In genomic region chr2:223856584-223856983, GRCh38 we compare ENCODE assay signal across 20 cellular contexts. TPM values are rescaled to one million over a fixed set of nuclear protein-coding genes. Genes with fewer than 3 reads are reported as not detected.
A peak's percentile ranks its signal among the peaks of the same experiment; 100 is the strongest.
DNase-seq lines count a peak whose midpoint lies in the region; ATAC-seq and TF ChIP-seq lines count a peak whose summit lies in the region.
"Had no signal": no experiment of that assay in that cellular context is flagged by ENCODE, and none has a peak within 500 bp of the region (broad histone marks: within the 10 kb centered on the region; RNA-seq: fewer than 3 reads in every experiment).

No MANE protein-coding gene starts in this region.

- H3K9me2 ChIP-seq in MM.1S (replicated peaks; ENCODE audit: insufficient read depth, low read length), result no peaks in the 10 kb centered on the region

- no peaks in the 10 kb centered on the region for H3K4me1 ChIP-seq in MM.1S (ENCODE audit: low read length)
- H3K4me1 ChIP-seq: HAP-1, heart right ventricle, SJCRH30 had no signal

- DNase-seq in MG63 (peak; percentile 11), kidney tubule cell (ENCODE audit: low spot score) (peak; percentile 20), MM.1S (no peak)
- no peak for DNase-seq in stimulated activated CD4-positive, alpha-beta T cell treated with anti-CD3 and anti-CD28 coated beads, Interleukin-15, amount 100 ng/mL, for 24 hours
- DNase-seq: activated B cell treated with CpG ODN at 0.5 μM for 24 hours; activated naive CD8-positive, alpha-beta T cell treated with anti-CD3 and anti-CD28 coated beads for 36 hours; activated T-cell treated with anti-CD3 and anti-CD28 coated beads, Interleukin-2, amount 50 U/mL, for 48 hours; heart right ventricle; NCI-H2029 treated with DMSO at 0.1 percent for 48 hours; SJCRH30; stimulated activated CD4-positive, alpha-beta T cell treated with anti-CD3 and anti-CD28 coated beads, Interleukin-4, amount 100 ng/mL, for 1 hour; testis had no signal

- H3K4me2 ChIP-seq in MM.1S (ENCODE audit: low read depth, low read length), result no peak overlapping the region

- H3K9me3 ChIP-seq in MG63 (no peaks in the 10 kb centered on the region), MM.1S (replicated peaks; ENCODE audit: insufficient read depth, low read length) (no peaks in the 10 kb centered on the region)
- H3K9me3 ChIP-seq: body of pancreas, HAP-1, heart right ventricle, SJCRH30, testis had no signal

- H3K27me3 ChIP-seq in MG63 (no peaks in the 10 kb centered on the region), MM.1S (replicated peaks; ENCODE audit: insufficient read depth, low read length) (no peaks in the 10 kb centered on the region)
- H3K27me3 ChIP-seq: body of pancreas, heart right ventricle, SJCRH30, testis had no signal

- H3K4me3 ChIP-seq in MG63 (no peak overlapping the region), MM.1S (ENCODE audit: low read length) (no peak overlapping the region)
- H3K4me3 ChIP-seq: body of pancreas, coronary artery, HAP-1, heart right ventricle, SJCRH30, testis had no signal

- H3K9ac ChIP-seq in MM.1S (ENCODE audit: low read length), result no peak overlapping the region

- H3K36me3 ChIP-seq in MG63 (no peaks in the 10 kb centered on the region), MM.1S (replicated peaks; ENCODE audit: insufficient read depth, low read length) (no peaks in the 10 kb centered on the region)
- H3K36me3 ChIP-seq: HAP-1, SJCRH30 had no signal

- no peak overlapping the region for H3K27ac ChIP-seq in MM.1S (ENCODE audit: low read length)
- H3K27ac ChIP-seq: body of pancreas, coronary artery, heart right ventricle, SJCRH30, testis had no signal

- H3K79me2 ChIP-seq in MM.1S (ENCODE audit: low read length), result no peaks in the 10 kb centered on the region

- no peak overlapping the region for H2AFZ ChIP-seq in MM.1S (ENCODE audit: low read length)

- no peaks in the 10 kb centered on the region for H3F3A ChIP-seq in MM.1S (ENCODE audit: insufficient read depth, low read length)

- ATAC-seq in GM18519 (IDR thresholded peaks at IDR 0.05; ENCODE audit: low FRiP score, unreplicated experiment) (peak; percentile 43), GM21381 (IDR thresholded peaks at IDR 0.05; ENCODE audit: unreplicated experiment) (peak; percentile 44), HG03280 (IDR thresholded peaks at IDR 0.05; ENCODE audit: unreplicated experiment) (no peak)
- ATAC-seq: body of pancreas; heart right ventricle; HepG2; natural killer cell treated with Interleukin-12 subunit alpha and Interleukin-12 subunit beta and Interleukin-15 and Interleukin-18, amount 100 ng/mL, for 72 hours had no signal

- H4K20me1 ChIP-seq in MM.1S (ENCODE audit: insufficient read depth, low read length), result no peaks in the 10 kb centered on the region

- TF ChIP-seq CTCF in MM.1S (IDR thresholded peaks at IDR 0.05; ENCODE audit: low read length), result no peak

RNA-seq across cellular contexts. Expression of gene AP1S3, which starts 19.2 kb away (rescaled TPM):
- 22.2 and 35.5 TPM in 2 replicates for total RNA-seq in MG63 (2014; rRNA removed; shearing (Covaris generic); ENCODE audit: low replicate concordance)
- total RNA-seq: SJCRH30 had no signal

Comparison
In these comparisons a context has a peak if more than half of its experiments do, and no peak if none do; other contexts are left out.
1. DNase-seq: peak in MG63 (single experiment) and kidney tubule cell (single experiment); none in MM.1S (single experiment) and stimulated activated CD4-positive, alpha-beta T cell treated with anti-CD3 and anti-CD28 coated beads, Interleukin-15, amount 100 ng/mL, for 24 hours (single experiment).